Comparison of ENCODE assay signal across 9 cellular contexts in the genomic region with DNA sequence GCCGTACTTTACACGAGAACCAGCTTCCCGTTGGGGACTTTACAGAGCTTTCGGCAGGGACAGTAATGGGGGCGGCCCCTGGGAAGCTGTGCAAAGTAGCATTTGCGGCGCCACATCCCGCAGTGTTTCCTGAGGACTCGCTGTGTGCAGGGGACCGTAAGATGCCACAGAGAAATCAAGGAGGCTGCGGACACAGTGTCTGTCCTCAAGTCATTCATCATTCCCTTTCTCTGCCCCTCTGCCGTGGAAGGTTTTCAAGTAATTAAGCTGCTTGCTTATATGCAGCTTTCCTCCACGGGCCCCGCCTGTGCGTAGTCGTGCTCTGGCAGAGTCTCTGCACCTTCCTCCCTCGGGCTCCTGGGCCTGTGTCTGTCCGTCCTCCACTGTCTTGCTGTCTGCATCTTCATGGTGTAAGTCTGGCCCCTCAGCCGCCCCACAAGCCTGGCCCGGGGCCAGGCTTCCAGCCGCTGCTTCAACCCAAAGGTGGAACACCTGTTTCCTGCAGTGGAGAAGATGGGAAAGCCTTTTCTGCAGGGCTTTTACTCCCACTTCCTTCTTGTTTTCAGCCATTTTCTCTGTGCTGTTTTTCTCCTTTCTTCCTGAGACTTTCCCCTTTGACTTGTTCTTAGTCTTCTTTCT.
A peak's percentile ranks its signal among the peaks of the same experiment; 100 is the strongest.
DNase-seq lines count a peak whose midpoint lies in the region; ATAC-seq and TF ChIP-seq lines count a peak whose summit lies in the region.
"Had no signal": no experiment of that assay in that cellular context is flagged by ENCODE, and none has a peak within 500 bp of the region (broad histone marks: within the 10 kb centered on the region; RNA-seq: fewer than 3 reads in every experiment).

No MANE protein-coding gene starts in this region.

- H3K4me1 Mint-ChIP-seq in CD4-positive, alpha-beta memory T cell = peaks cover 19 to 68% (median 42%) of the 10 kb centered on the region in 4 donors
- H3K4me1 Mint-ChIP-seq in T-helper 17 cell = peaks cover 31% of the 10 kb centered on the region
- peaks cover 39 to 90% (median 79%) of the 10 kb centered on the region in 7 donors for H3K4me1 Mint-ChIP-seq in naive thymus-derived CD4-positive, alpha-beta T cell

- intact Hi-C loops in CD4-positive, alpha-beta memory T cell (cut with micrococcal nuclease) = no loop called here
- intact Hi-C loops in naive thymus-derived CD4-positive, alpha-beta T cell (cut with micrococcal nuclease) = loop anchor here (1.0 to 2.0 kb wide), 3 partner anchors 9 to 14 kb away; no protein-coding TSS in a partner anchor

- ATAC-seq in T-helper 17 cell = peak; percentile 51
- peak; percentile 58 for ATAC-seq in naive thymus-derived CD4-positive, alpha-beta T cell
- ATAC-seq in GM21390 (IDR thresholded peaks at IDR 0.05; ENCODE audit: unreplicated experiment) = no peak
- ATAC-seq in HG03280 (IDR thresholded peaks at IDR 0.05; ENCODE audit: unreplicated experiment) = no peak
- ATAC-seq: left lobe of liver had no signal

- peaks cover 24% of the 10 kb centered on the region for H3K4me1 ChIP-seq in CD4-positive, alpha-beta memory T cell (ENCODE audit: insufficient read depth, low read length)
- H3K4me1 ChIP-seq in naive thymus-derived CD4-positive, alpha-beta T cell (ENCODE audit: control insufficient read depth in 2 of 2, insufficient read depth in 2 of 2, low read length in 2 of 2) = peaks cover 0 to 50% of the 10 kb centered on the region in 2 donors
- peaks cover 0 to 3% of the 10 kb centered on the region in 2 donors for H3K4me1 ChIP-seq in right atrium auricular region

- no peaks in the 10 kb centered on the region for H3K36me3 ChIP-seq in CD4-positive, alpha-beta memory T cell (ENCODE audit: insufficient read depth, low read length)
- H3K36me3 ChIP-seq in naive thymus-derived CD4-positive, alpha-beta T cell (ENCODE audit: control insufficient read depth in 2 of 3, insufficient read depth in 3 of 3, low read length in 3 of 3) = peaks cover 0 to 14% (median 0%) of the 10 kb centered on the region in 3 experiments
- H3K36me3 ChIP-seq in right atrium auricular region = no peaks in the 10 kb centered on the region

- peak overlapping the region; percentile 65 to 97 (median 84) for H3K27ac Mint-ChIP-seq in CD4-positive, alpha-beta memory T cell
- H3K27ac Mint-ChIP-seq in T-helper 17 cell = peak overlapping the region; percentile 83
- peak overlapping the region; percentile 88 to 99 (median 94) for H3K27ac Mint-ChIP-seq in naive thymus-derived CD4-positive, alpha-beta T cell

- H3K27me3 ChIP-seq in CD4-positive, alpha-beta memory T cell (ENCODE audit: insufficient read depth, low read length) = no peaks in the 10 kb centered on the region
- H3K27me3 ChIP-seq in naive thymus-derived CD4-positive, alpha-beta T cell (ENCODE audit: control insufficient read depth in 2 of 2, insufficient read depth in 2 of 2, low read length in 2 of 2) = no peaks in the 10 kb centered on the region
- H3K27me3 ChIP-seq in right atrium auricular region = no peaks in the 10 kb centered on the region

- CTCF ChIA-PET in CD4-positive, alpha-beta memory T cell (lab: Charles Lee; ENCODE audit: partially characterized antibody) = interaction anchor here (0.8 to 1.8 kb wide), 5 partner anchors 8 to 124 kb away, joined by 3 to 5 read pairs (median 4); no protein-coding TSS in a partner anchor
- CTCF ChIA-PET in HEK293T (lab: Yijun Ruan, JAX) = interaction anchor here (1.0 kb wide), 1 partner anchor 124 kb away, joined by 3 read pairs; no protein-coding TSS in a partner anchor
- CTCF ChIA-PET in naive thymus-derived CD4-positive, alpha-beta T cell (lab: Charles Lee) = interaction anchor here (0.6 to 2.1 kb wide), 7 partner anchors 9 to 947 kb away, joined by 3 to 8 read pairs (median 6); no protein-coding TSS in a partner anchor

- peaks cover 34 to 35% of the 10 kb centered on the region in 2 donors for H3K36me3 Mint-ChIP-seq in CD4-positive, alpha-beta memory T cell
- peaks cover 9% of the 10 kb centered on the region for H3K36me3 Mint-ChIP-seq in T-helper 17 cell (ENCODE audit: low read depth)
- peaks cover 5 to 48% (median 28%) of the 10 kb centered on the region in 5 donors for H3K36me3 Mint-ChIP-seq in naive thymus-derived CD4-positive, alpha-beta T cell

- no peaks in the 10 kb centered on the region for H3K9me3 ChIP-seq in CD4-positive, alpha-beta memory T cell (ENCODE audit: control insufficient read depth in 1 of 2, low read length in 2 of 2)
- H3K9me3 ChIP-seq in T-helper 17 cell (ENCODE audit: control insufficient read depth, low read length, poor library complexity, severe bottlenecking) (no peaks in the 10 kb centered on the region), right atrium auricular region (no peaks in the 10 kb centered on the region)
- no peaks in the 10 kb centered on the region for H3K9me3 ChIP-seq in naive thymus-derived CD4-positive, alpha-beta T cell (ENCODE audit: control insufficient read depth in 2 of 3, low read length in 3 of 3)

- no peak for TF ChIP-seq CTCF in right atrium auricular region (IDR thresholded peaks at IDR 0.05)

- H3K27me3 Mint-ChIP-seq in CD4-positive, alpha-beta memory T cell = no peaks in the 10 kb centered on the region
- H3K27me3 Mint-ChIP-seq in T-helper 17 cell = no peaks in the 10 kb centered on the region
- H3K27me3 Mint-ChIP-seq in naive thymus-derived CD4-positive, alpha-beta T cell = no peaks in the 10 kb centered on the region

- no peak overlapping the region for H3K4me3 ChIP-seq in CD4-positive, alpha-beta memory T cell (ENCODE audit: low read length in 2 of 2)
- peak overlapping the region; percentile 36 for H3K4me3 ChIP-seq in naive thymus-derived CD4-positive, alpha-beta T cell (ENCODE audit: low read length)
- H3K4me3 ChIP-seq in right atrium auricular region = no peak overlapping the region

- no peaks in the 10 kb centered on the region for H3K9me3 Mint-ChIP-seq in CD4-positive, alpha-beta memory T cell
- H3K9me3 Mint-ChIP-seq in naive thymus-derived CD4-positive, alpha-beta T cell = peaks cover 0 to 2% (median 0%) of the 10 kb centered on the region in 11 donors

- no peak overlapping the region for H3K27ac ChIP-seq in CD4-positive, alpha-beta memory T cell (ENCODE audit: low read depth, low read length)
- peak overlapping the region; percentile 72 for H3K27ac ChIP-seq in naive thymus-derived CD4-positive, alpha-beta T cell (ENCODE audit: low read depth, low read length)
- H3K27ac ChIP-seq in right atrium auricular region = no peak overlapping the region

- POLR2A ChIA-PET in CD4-positive, alpha-beta memory T cell (lab: Charles Lee; ENCODE audit: partially characterized antibody) = interaction anchor here (0.8 to 2.7 kb wide), 9 partner anchors 8 to 117 kb away, joined by 3 to 11 read pairs (median 7); no protein-coding TSS in a partner anchor
- POLR2A ChIA-PET in HEK293T (lab: Yijun Ruan, JAX) = interaction anchor here (1.5 kb wide), 1 partner anchor 320 kb away, joined by 4 read pairs; no protein-coding TSS in a partner anchor
- POLR2A ChIA-PET in naive thymus-derived CD4-positive, alpha-beta T cell (lab: Charles Lee) = interaction anchor here (0.8 to 3.0 kb wide), 14 partner anchors 8 to 320 kb away, joined by 3 to 17 read pairs (median 5); no protein-coding TSS in a partner anchor

- no peak for DNase-seq in CD4-positive, alpha-beta memory T cell
- DNase-seq in HEK293T (ENCODE audit: extremely low spot score) = peak; percentile 28
- no peak for DNase-seq in T-helper 17 cell
- peak in 4 of 9 donors; percentile 23 to 38 (median 33) for DNase-seq in naive thymus-derived CD4-positive, alpha-beta T cell
- DNase-seq in right atrium auricular region (ENCODE audit: low spot score) = no peak
- no peak for DNase-seq in SKM-1 treated with dmso at 0.1 percent for 144 hours (lab: John Stamatoyannopoulos, UW; ENCODE audit: unreplicated experiment)

- H3K4me3 Mint-ChIP-seq in CD4-positive, alpha-beta memory T cell = peak overlapping the region; percentile 22 to 85 (median 68)
- peak overlapping the region; percentile 85 for H3K4me3 Mint-ChIP-seq in T-helper 17 cell
- peak overlapping the region; percentile 66 to 88 (median 80) for H3K4me3 Mint-ChIP-seq in naive thymus-derived CD4-positive, alpha-beta T cell

TF ChIP-seq in HEK293T, 16 proteins besides CTCF, POLR2A, EP300 and RAD21:
- TF ChIP-seq SUZ12 (IDR thresholded peaks at IDR 0.05) = no peak
- TF ChIP-seq, protein P1, sequence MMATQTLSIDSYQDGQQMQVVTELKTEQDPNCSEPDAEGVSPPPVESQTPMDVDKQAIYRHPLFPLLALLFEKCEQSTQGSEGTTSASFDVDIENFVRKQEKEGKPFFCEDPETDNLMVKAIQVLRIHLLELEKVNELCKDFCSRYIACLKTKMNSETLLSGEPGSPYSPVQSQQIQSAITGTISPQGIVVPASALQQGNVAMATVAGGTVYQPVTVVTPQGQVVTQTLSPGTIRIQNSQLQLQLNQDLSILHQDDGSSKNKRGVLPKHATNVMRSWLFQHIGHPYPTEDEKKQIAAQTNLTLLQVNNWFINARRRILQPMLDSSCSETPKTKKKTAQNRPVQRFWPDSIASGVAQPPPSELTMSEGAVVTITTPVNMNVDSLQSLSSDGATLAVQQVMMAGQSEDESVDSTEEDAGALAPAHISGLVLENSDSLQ (IDR thresholded peaks at IDR 0.05) = no peak
- TF ChIP-seq ARNT (IDR thresholded peaks at IDR 0.05) = peak; percentile 92
- TF ChIP-seq FOXA1 (IDR thresholded peaks at IDR 0.05) = no peak
- no peak for TF ChIP-seq HDGF (IDR thresholded peaks at IDR 0.05; ENCODE audit: borderline replicate concordance)
- TF ChIP-seq ELF4 (IDR thresholded peaks at IDR 0.05) = no peak
- TF ChIP-seq L3MBTL2 (conservative IDR thresholded peaks at IDR 0.05) = no peak
- TF ChIP-seq NFRKB (IDR thresholded peaks at IDR 0.05) = no peak

Comparison
In these comparisons a context has a peak if more than half of its experiments do, and no peak if none do; other contexts are left out.
1. ATAC-seq: peak in T-helper 17 cell (single experiment) and naive thymus-derived CD4-positive, alpha-beta T cell (single experiment); none in GM21390 (single experiment) and HG03280 (single experiment).
2. Peak in every context shown above with its lines, with median percentiles within 50 percentile points of each other: H3K27ac Mint-ChIP-seq and H3K4me3 Mint-ChIP-seq.